23 cellular contexts compared by ENCODE assay signal in genomic region chr10:86385806-86386205, GRCh38. TPM values are rescaled to one million over a fixed set of nuclear protein-coding genes. Genes with fewer than 3 reads are reported as not detected.
DNase-seq lines count a peak whose midpoint lies in the region; ATAC-seq, FAIRE-seq and TF ChIP-seq lines count a peak whose summit lies in the region.
"Had no signal": no experiment of that assay in that cellular context is flagged by ENCODE, and none has a peak within 500 bp of the region (broad histone marks: within the 10 kb centered on the region; RNA-seq: fewer than 3 reads in every experiment).

No MANE protein-coding gene starts in this region.

- no peak overlapping the region for H3K27ac ChIP-seq in HCT116 (ENCODE audit: low read depth, low read length)
- no peak overlapping the region for H3K27ac ChIP-seq in coronary artery
- no peak overlapping the region for H3K27ac ChIP-seq in trophoblast cell (ENCODE audit: low read depth, low read length)
- H3K27ac ChIP-seq in esophagus squamous epithelium, result no peak overlapping the region
- H3K27ac ChIP-seq: BLaER1 had no signal

- H3K79me1 ChIP-seq in trophoblast cell (ENCODE audit: low read length), result no peaks in the 10 kb centered on the region

- intact Hi-C loops in HCT116 (cut with micrococcal nuclease) (no loop called here), esophagus squamous epithelium (cut with DNase I) (no loop called here)

- no peak for TF ChIP-seq CTCF in HCT116 (IDR thresholded peaks at IDR 0.05 in 2 of 3, conservative IDR thresholded peaks at IDR 0.05 in 1 of 3; ENCODE audit: borderline replicate concordance in 1 of 3, insufficient read depth in 1 of 3, low read depth in 2 of 3, low read length in 2 of 3)
- TF ChIP-seq CTCF in coronary artery (IDR thresholded peaks at IDR 0.05), result no peak
- no peak for TF ChIP-seq CTCF in GM10248 (IDR thresholded peaks at IDR 0.05; ENCODE audit: control extremely low read depth, extremely low read depth, low read depth, missing control alignments)
- TF ChIP-seq CTCF in esophagus squamous epithelium (IDR thresholded peaks at IDR 0.05), result no peak
- no peak for TF ChIP-seq CTCF in type B pancreatic cell (conservative IDR thresholded peaks at IDR 0.05)

- no CpG with 5 or more reads among the region's 3 CpGs for WGBS in trophoblast cell (ENCODE audit: extremely low coverage, insufficient coverage, insufficient read length)
- WGBS in esophagus squamous epithelium, 2 donors, result 80 to 86% methylated on average over 3 of the region's 3 CpGs

- H3K4me3 Mint-ChIP-seq in type B pancreatic cell, result no peak overlapping the region
- H3K4me3 Mint-ChIP-seq: CD4-positive, alpha-beta T cell; GM23338 had no signal

- H3K23ac ChIP-seq in trophoblast cell (ENCODE audit: low read length), result peak overlapping the region; percentile 2

- CTCF ChIA-PET in HCT116 (lab: Charles Lee), result interaction anchor here (1.0 to 1.1 kb wide), 2 partner anchors 13 to 200 kb away, joined by 5 to 6 read pairs; no protein-coding TSS in a partner anchor
- CTCF ChIA-PET in GM10248 (lab: Yijun Ruan, JAX), result interaction anchor here (1.0 to 8.1 kb wide), 2 partner anchors 9 to 15 kb away, joined by 3 to 81 read pairs; no protein-coding TSS in a partner anchor

- no peaks in the 10 kb centered on the region for H3K36me3 Mint-ChIP-seq in type B pancreatic cell
- H3K36me3 Mint-ChIP-seq: IgD-negative memory B cell had no signal

- H3K27ac Mint-ChIP-seq in type B pancreatic cell, result no peak overlapping the region
- H3K27ac Mint-ChIP-seq: CD4-positive, alpha-beta T cell; GM23338; IgD-negative memory B cell had no signal

- no TSS peak for BruUV-seq in HCT116 (replicated peaks; lab: Mats Ljungman, UMichigan)

- no peak overlapping the region for H2BK12ac ChIP-seq in trophoblast cell (ENCODE audit: low read length)

- no peak overlapping the region for H3K14ac ChIP-seq in trophoblast cell (ENCODE audit: low read length)

- TF ChIP-seq RAD21 in HCT116 (IDR thresholded peaks at IDR 0.05; ENCODE audit: low read depth), result no peak

- H2BK120ac ChIP-seq in trophoblast cell (ENCODE audit: insufficient read depth, low read length, poor library complexity), result no peak overlapping the region

- H4K12ac ChIP-seq in trophoblast cell (ENCODE audit: low read depth, low read length), result no peak overlapping the region

- H2AFZ ChIP-seq in HCT116 (ENCODE audit: low read depth, low read length, poor library complexity, severe bottlenecking) (no peak overlapping the region), trophoblast cell (ENCODE audit: insufficient read depth, low read length, poor library complexity) (no peak overlapping the region)
- H2AFZ ChIP-seq: GM23338 had no signal

- FAIRE-seq in GM19239 (lab: Jason Lieb, UNC), result peak; percentile 40
- FAIRE-seq: GM12891 had no signal

- RAD21 ChIA-PET in HCT116 (lab: Charles Lee; ENCODE audit: low non-redundant PET in 1 of 2, low total read pairs in 2 of 2, uncharacterized antibody in 2 of 2, unreplicated experiment in 2 of 2), result no interaction called here

- H4K91ac ChIP-seq in trophoblast cell (ENCODE audit: low read depth, low read length), result no peak overlapping the region

- peak; percentile 77 for ATAC-seq in HCT116
- ATAC-seq: GM23338 had no signal

- H2AK5ac ChIP-seq in trophoblast cell (ENCODE audit: low read length), result no peak overlapping the region

- peaks cover 56% of the 10 kb centered on the region for H3K27me3 Mint-ChIP-seq in type B pancreatic cell

- H3K9me3 Mint-ChIP-seq in type B pancreatic cell, result no peaks in the 10 kb centered on the region
- H3K9me3 Mint-ChIP-seq: CD4-positive, alpha-beta T cell had no signal

- H3K4me3 ChIP-seq in HCT116 (replicated peaks in 1 of 2; ENCODE audit: low read depth in 1 of 2, low read length in 2 of 2), result no peak overlapping the region
- H3K4me3 ChIP-seq in coronary artery, result no peak overlapping the region
- H3K4me3 ChIP-seq in trophoblast cell (ENCODE audit: low read depth, low read length), result no peak overlapping the region
- no peak overlapping the region for H3K4me3 ChIP-seq in esophagus squamous epithelium
- H3K4me3 ChIP-seq: BLaER1, GM23338, MG63 had no signal

- peaks cover 17% of the 10 kb centered on the region for H3K4me1 Mint-ChIP-seq in type B pancreatic cell (ENCODE audit: unreplicated experiment)

- H3K4me1 ChIP-seq in HCT116 (ENCODE audit: control insufficient read depth in 1 of 2, insufficient read depth in 2 of 2, low read length in 2 of 2) (peaks cover 0 to 3% of the 10 kb centered on the region in 2 experiments; a peak in 1 of 4 replicates), trophoblast cell (ENCODE audit: control insufficient read depth in 1 of 2, insufficient read depth in 2 of 2, low read length in 2 of 2) (peaks cover 0 to 4% of the 10 kb centered on the region in 2 experiments), esophagus squamous epithelium (peaks cover 6 to 10% (median 6%) of the 10 kb centered on the region in 3 donors)

- DNase-seq in GM19239 (ENCODE audit: insufficient read length, low spot score) (no peak), HCT116 (ENCODE audit: low read depth, low spot score) (peak; percentile 22), coronary artery (ENCODE audit: low spot score) (peak; percentile 62), trophoblast cell (no peak), GM10248 (ENCODE audit: extremely low spot score) (no peak), esophagus squamous epithelium (lab: John Stamatoyannopoulos, UW) (no peak), type B pancreatic cell (ENCODE audit: extremely low spot score, unreplicated experiment) (no peak)
- DNase-seq: CD4-positive, alpha-beta T cell; COR-L47; DMS79 treated with DMSO at 0.1 percent for 48 hours; HCEC 1CT; Karpas-422; MG63; NCI-H1417; NCI-H187; NCI-H446; NCI-H526; Right ventricle myocardium superior had no signal

- no peaks in the 10 kb centered on the region for H3K36me3 ChIP-seq in HCT116 (ENCODE audit: control insufficient read depth in 1 of 2, insufficient read depth in 2 of 2, low read length in 2 of 2)
- H3K36me3 ChIP-seq in trophoblast cell (ENCODE audit: control insufficient read depth in 1 of 2, insufficient read depth in 2 of 2, low read length in 2 of 2), result no peaks in the 10 kb centered on the region
- H3K36me3 ChIP-seq in esophagus squamous epithelium, result no peaks in the 10 kb centered on the region
- H3K36me3 ChIP-seq: BLaER1, MG63 had no signal

- TF ChIP-seq POLR2A in HCT116 (IDR thresholded peaks at IDR 0.05; ENCODE audit: borderline replicate concordance, extremely low read depth, insufficient read depth, insufficient read length) (no peak), esophagus squamous epithelium (IDR thresholded peaks at IDR 0.05) (no peak)

- no peak overlapping the region for H3K4ac ChIP-seq in trophoblast cell (ENCODE audit: low read depth, low read length)

- H3K9me3 ChIP-seq in HCT116 (ENCODE audit: control insufficient read depth in 1 of 2, insufficient read depth in 1 of 2, low read depth in 1 of 2, low read length in 2 of 2) (no peaks in the 10 kb centered on the region), trophoblast cell (ENCODE audit: insufficient read depth, low read depth, low read length) (peaks cover 4% of the 10 kb centered on the region), esophagus squamous epithelium (no peaks in the 10 kb centered on the region)
- H3K9me3 ChIP-seq: MG63 had no signal

- H3K9ac ChIP-seq in HCT116 (ENCODE audit: low read length), result no peak overlapping the region
- H3K9ac ChIP-seq in trophoblast cell (ENCODE audit: low read length), result no peak overlapping the region
- H3K9ac ChIP-seq: BLaER1 had no signal

- no peaks in the 10 kb centered on the region for H3K9me2 ChIP-seq in HCT116 (ENCODE audit: insufficient read depth)

- no peak overlapping the region for H4K8ac ChIP-seq in trophoblast cell (ENCODE audit: low read depth, low read length)

- H3K27me3 ChIP-seq in HCT116 (ENCODE audit: insufficient read depth, low read length) (no peaks in the 10 kb centered on the region), trophoblast cell (ENCODE audit: insufficient read depth, low read length) (no peaks in the 10 kb centered on the region), esophagus squamous epithelium (peaks cover 0 to 70% (median 5%) of the 10 kb centered on the region in 4 donors)
- H3K27me3 ChIP-seq: BLaER1, MG63 had no signal

- no peak overlapping the region for H2BK5ac ChIP-seq in trophoblast cell (ENCODE audit: low read depth, low read length, poor library complexity)

- no peaks in the 10 kb centered on the region for H4K20me1 ChIP-seq in HCT116 (ENCODE audit: insufficient read depth)
- H4K20me1 ChIP-seq: BLaER1 had no signal

- no peak overlapping the region for H3K4me2 ChIP-seq in HCT116 (ENCODE audit: low read length)
- no peak overlapping the region for H3K4me2 ChIP-seq in trophoblast cell (ENCODE audit: low read length)
- H3K4me2 ChIP-seq: BLaER1, GM23338 had no signal

- POLR2A ChIA-PET in HCT116 (lab: Charles Lee) (no interaction called here), GM10248 (lab: Yijun Ruan, JAX) (no interaction called here)

- no peak overlapping the region for H3K18ac ChIP-seq in trophoblast cell (ENCODE audit: low read length)

- H3K79me2 ChIP-seq in HCT116 (ENCODE audit: insufficient read depth, low read length) (no peaks in the 10 kb centered on the region), trophoblast cell (ENCODE audit: control insufficient read depth, insufficient read depth, low read length, poor library complexity) (no peaks in the 10 kb centered on the region)

TF ChIP-seq in HCT116, 20 proteins besides CTCF, POLR2A, EP300 and RAD21 (continues in another document):
- TF ChIP-seq EZH2 (IDR thresholded peaks at IDR 0.05), result no peak
- TF ChIP-seq MAX (IDR thresholded peaks at IDR 0.05), result no peak
- TF ChIP-seq SIN3A (IDR thresholded peaks at IDR 0.05; ENCODE audit: low read depth), result no peak
- TF ChIP-seq EGR1 (IDR thresholded peaks at IDR 0.05; ENCODE audit: low read depth), result no peak
- no peak for TF ChIP-seq SRF (IDR thresholded peaks at IDR 0.05; ENCODE audit: low read depth)
- no peak for TF ChIP-seq SP1 (IDR thresholded peaks at IDR 0.05; ENCODE audit: low read depth)
- no peak for TF ChIP-seq JUND (IDR thresholded peaks at IDR 0.05)
- TF ChIP-seq POLR2AphosphoS5 (IDR thresholded peaks at IDR 0.05; ENCODE audit: low read depth, low read length), result no peak
- TF ChIP-seq FOSL1 (IDR thresholded peaks at IDR 0.05; ENCODE audit: low read depth), result no peak
- TF ChIP-seq YY1 (IDR thresholded peaks at IDR 0.05; ENCODE audit: extremely low read depth, insufficient replicate concordance, low read depth, low read length), result no peak

RNA-seq across cellular contexts. Expression of gene GRID1, which starts 19.2 kb away (rescaled TPM):
- total RNA-seq in HCT116 (2021; ENCODE audit: unreplicated experiment) (5.6 TPM), esophagus squamous epithelium (1 to 10 TPM in 1 of 4 donors, under 1 TPM in 3; 0.03 to 2.7 (median 0.49) TPM), type B pancreatic cell (ENCODE audit: low replicate concordance) (2.4 and 9.2 TPM in 2 replicates)
- polyA plus RNA-seq in HCT116 (2012), result 4.8 and 5.0 TPM in 2 replicates
- 0.15 and 0.32 TPM in 2 replicates for polyA plus RNA-seq in trophoblast cell (2013)
- total RNA-seq: A673; CD4-positive, alpha-beta T cell had no signal
- polyA plus RNA-seq: IgD-negative memory B cell had no signal

Comparison
In these comparisons a context has a peak if more than half of its experiments do, and no peak if none do; other contexts are left out.
1. DNase-seq: peak in HCT116 (single experiment) and coronary artery (single experiment); none in GM19239 (single experiment), trophoblast cell (0 of 2), GM10248 (single experiment), esophagus squamous epithelium (single experiment) and type B pancreatic cell (single experiment).